Comparison of ENCODE assay signal across 2 cellular contexts in the genomic region with DNA sequence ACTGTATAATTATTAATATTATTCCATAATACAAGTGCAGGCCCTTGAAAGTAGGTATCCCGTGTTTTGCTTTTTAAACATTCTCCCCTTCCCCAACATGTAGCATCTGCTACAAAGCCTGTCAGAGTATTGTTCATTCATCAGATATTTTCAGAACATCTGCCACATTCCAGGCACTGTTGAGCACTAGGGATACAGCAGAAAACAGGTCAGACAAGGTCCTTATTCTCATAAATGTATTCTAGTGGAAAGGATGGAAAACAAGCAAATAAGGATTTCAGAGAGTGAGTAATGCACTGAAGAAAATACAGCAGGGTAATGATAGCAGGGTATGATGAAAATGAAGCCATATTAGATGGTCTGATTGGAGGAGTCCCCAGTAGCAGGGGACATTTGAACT.
TF ChIP-seq lines count a peak whose summit lies in the region.

No MANE protein-coding gene starts in this region.

TF ChIP-seq in IMR-90, 13 proteins besides CTCF, POLR2A, EP300 and RAD21:
- TF ChIP-seq MXI1 (IDR thresholded peaks at IDR 0.05; ENCODE audit: borderline replicate concordance, low read depth, low read length) (no peak), MAFK (IDR thresholded peaks at IDR 0.05; ENCODE audit: low read depth, low read length) (no peak), RCOR1 (IDR thresholded peaks at IDR 0.05; ENCODE audit: insufficient replicate concordance, low read length) (no peak), MAZ (IDR thresholded peaks at IDR 0.05; ENCODE audit: borderline replicate concordance, low read depth, low read length) (no peak)
- TF ChIP-seq, protein P1, sequence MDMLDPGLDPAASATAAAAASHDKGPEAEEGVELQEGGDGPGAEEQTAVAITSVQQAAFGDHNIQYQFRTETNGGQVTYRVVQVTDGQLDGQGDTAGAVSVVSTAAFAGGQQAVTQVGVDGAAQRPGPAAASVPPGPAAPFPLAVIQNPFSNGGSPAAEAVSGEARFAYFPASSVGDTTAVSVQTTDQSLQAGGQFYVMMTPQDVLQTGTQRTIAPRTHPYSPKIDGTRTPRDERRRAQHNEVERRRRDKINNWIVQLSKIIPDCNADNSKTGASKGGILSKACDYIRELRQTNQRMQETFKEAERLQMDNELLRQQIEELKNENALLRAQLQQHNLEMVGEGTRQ (IDR thresholded peaks at IDR 0.05; ENCODE audit: low read depth, low read length), result no peak

TF ChIP-seq in GM12878, 131 proteins besides CTCF, POLR2A, EP300 and RAD21:
- TF ChIP-seq FOS (IDR thresholded peaks at IDR 0.05; ENCODE audit: borderline replicate concordance, extremely low read depth, insufficient read length), result no peak
- no peak for TF ChIP-seq SIX5 (IDR thresholded peaks at IDR 0.05; ENCODE audit: low read depth, low read length, severe bottlenecking)
- TF ChIP-seq SIN3A (IDR thresholded peaks at IDR 0.05; ENCODE audit: low read depth, low read length), result no peak
- TF ChIP-seq CREB1 (IDR thresholded peaks at IDR 0.05; ENCODE audit: low read depth), result no peak
- TF ChIP-seq IKZF1 (conservative IDR thresholded peaks at IDR 0.05), result no peak
- no peak for TF ChIP-seq MXI1 (IDR thresholded peaks at IDR 0.05; ENCODE audit: low read depth, low read length)
- TF ChIP-seq WRNIP1 (IDR thresholded peaks at IDR 0.05; ENCODE audit: borderline replicate concordance, low read depth, low read length), result no peak
- TF ChIP-seq, protein P2, sequence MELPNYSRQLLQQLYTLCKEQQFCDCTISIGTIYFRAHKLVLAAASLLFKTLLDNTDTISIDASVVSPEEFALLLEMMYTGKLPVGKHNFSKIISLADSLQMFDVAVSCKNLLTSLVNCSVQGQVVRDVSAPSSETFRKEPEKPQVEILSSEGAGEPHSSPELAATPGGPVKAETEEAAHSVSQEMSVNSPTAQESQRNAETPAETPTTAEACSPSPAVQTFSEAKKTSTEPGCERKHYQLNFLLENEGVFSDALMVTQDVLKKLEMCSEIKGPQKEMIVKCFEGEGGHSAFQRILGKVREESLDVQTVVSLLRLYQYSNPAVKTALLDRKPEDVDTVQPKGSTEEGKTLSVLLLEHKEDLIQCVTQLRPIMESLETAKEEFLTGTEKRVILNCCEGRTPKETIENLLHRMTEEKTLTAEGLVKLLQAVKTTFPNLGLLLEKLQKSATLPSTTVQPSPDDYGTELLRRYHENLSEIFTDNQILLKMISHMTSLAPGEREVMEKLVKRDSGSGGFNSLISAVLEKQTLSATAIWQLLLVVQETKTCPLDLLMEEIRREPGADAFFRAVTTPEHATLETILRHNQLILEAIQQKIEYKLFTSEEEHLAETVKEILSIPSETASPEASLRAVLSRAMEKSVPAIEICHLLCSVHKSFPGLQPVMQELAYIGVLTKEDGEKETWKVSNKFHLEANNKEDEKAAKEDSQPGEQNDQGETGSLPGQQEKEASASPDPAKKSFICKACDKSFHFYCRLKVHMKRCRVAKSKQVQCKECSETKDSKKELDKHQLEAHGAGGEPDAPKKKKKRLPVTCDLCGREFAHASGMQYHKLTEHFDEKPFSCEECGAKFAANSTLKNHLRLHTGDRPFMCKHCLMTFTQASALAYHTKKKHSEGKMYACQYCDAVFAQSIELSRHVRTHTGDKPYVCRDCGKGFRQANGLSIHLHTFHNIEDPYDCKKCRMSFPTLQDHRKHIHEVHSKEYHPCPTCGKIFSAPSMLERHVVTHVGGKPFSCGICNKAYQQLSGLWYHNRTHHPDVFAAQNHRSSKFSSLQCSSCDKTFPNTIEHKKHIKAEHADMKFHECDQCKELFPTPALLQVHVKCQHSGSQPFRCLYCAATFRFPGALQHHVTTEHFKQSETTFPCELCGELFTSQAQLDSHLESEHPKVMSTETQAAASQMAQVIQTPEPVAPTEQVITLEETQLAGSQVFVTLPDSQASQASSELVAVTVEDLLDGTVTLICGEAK (IDR thresholded peaks at IDR 0.05; ENCODE audit: borderline replicate concordance), result no peak
- no peak for TF ChIP-seq HDAC2 (IDR thresholded peaks at IDR 0.05)
